Comparison of ENCODE assay signal across 11 cellular contexts in the genomic region with DNA sequence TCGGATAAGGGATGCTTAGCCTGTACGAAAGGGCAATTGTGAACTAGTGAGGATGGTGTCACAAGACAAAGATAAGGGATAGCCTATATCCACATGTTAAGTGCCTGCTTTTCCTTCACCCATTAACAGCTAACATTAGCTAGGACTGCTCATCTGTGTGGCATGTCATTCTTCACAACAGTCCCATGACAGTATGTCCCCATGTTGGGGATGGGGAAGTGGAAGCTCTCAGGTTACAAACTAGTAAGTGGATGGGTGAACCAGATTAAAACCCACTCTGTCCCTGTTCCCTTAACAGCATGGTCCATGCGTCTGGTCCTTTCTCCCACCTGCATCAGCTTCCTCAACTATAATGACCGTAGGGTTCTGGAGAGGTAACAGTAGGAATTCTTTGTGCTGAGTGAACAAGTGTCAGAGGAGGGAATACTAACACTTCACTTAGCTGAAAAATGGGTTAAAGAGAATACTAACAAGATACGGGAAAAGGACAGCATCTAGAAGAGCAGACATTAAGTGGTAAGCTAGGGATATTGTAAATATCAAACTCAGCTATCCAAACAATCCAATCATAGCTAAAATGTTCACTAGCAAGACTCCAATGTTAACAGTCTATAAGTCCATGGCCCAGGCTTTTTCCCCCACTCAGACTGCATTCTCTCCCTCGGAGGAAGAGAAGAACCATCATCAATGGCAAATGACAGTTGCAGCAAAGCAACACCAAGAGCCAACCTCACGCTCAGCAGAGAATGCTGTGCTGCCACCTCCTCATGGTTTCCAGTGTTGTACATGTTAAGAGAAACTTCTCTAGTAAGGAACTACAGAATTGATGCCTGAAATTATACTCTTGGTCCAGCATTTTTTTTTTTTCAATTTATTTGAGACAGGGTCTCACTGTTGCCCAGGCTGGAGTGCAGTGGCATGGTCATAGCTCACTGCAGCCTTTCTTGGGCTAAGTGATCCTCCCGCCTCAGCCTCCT. TPM values are rescaled to one million over a fixed set of nuclear protein-coding genes. Genes with fewer than 3 reads are reported as not detected.
DNase-seq lines count a peak whose midpoint lies in the region; ATAC-seq, FAIRE-seq and TF ChIP-seq lines count a peak whose summit lies in the region.
"Had no signal": no experiment of that assay in that cellular context is flagged by ENCODE, and none has a peak within 500 bp of the region (broad histone marks: within the 10 kb centered on the region; RNA-seq: fewer than 3 reads in every experiment).

No MANE protein-coding gene starts in this region.

- H3K36me3 ChIP-seq in OCI-LY7 (ENCODE audit: insufficient read depth, low read length) (peaks cover 55% of the 10 kb centered on the region), endothelial cell of umbilical vein (ENCODE audit: control insufficient read depth in 2 of 2, extremely low read depth in 1 of 2, insufficient read depth in 2 of 2, low read length in 2 of 2) (peaks cover 14 to 16% of the 10 kb centered on the region in 2 experiments), uterus (no peaks in the 10 kb centered on the region), colonic mucosa (peaks cover 5% of the 10 kb centered on the region), kidney (ENCODE audit: control insufficient read depth in 1 of 2, insufficient read depth in 2 of 2, low read length in 2 of 2) (peaks cover 14 to 18% of the 10 kb centered on the region in 2 donors)

- DNase-seq in stimulated activated naive CD8-positive, alpha-beta T cell treated with anti-CD3 and anti-CD28 coated beads, Interleukin-15, amount 100 ng/mL, for 72 hours = no peak
- DNase-seq in OCI-LY7 (ENCODE audit: low spot score) (peak; percentile 23), endothelial cell of umbilical vein (ENCODE audit: low read depth, low spot score) (no peak), uterus (no peak), colonic mucosa (no peak), kidney (no peak), NCI-H2029 (lab: John Stamatoyannopoulos, UW) (no peak)
- DNase-seq: activated CD4-positive, alpha-beta T cell treated with anti-CD3 and anti-CD28 coated beads for 4 hours; Caco-2 had no signal

- CTCF ChIA-PET in OCI-LY7 (lab: Charles Lee; ENCODE audit: unreplicated experiment) = no interaction called here
- CTCF ChIA-PET in endothelial cell of umbilical vein (lab: Charles Lee) = interaction anchor here (1.2 kb wide), 1 partner anchor 12 kb away, joined by 4 read pairs; no protein-coding TSS in a partner anchor

- FAIRE-seq in endothelial cell of umbilical vein (lab: Jason Lieb, UNC) (no peak), kidney (lab: Jason Lieb, UNC) (no peak)
- FAIRE-seq: keratinocyte had no signal

- no peak overlapping the region for H3K4me3 ChIP-seq in OCI-LY7 (ENCODE audit: low read depth, low read length, poor library complexity, severe bottlenecking)
- no peak overlapping the region for H3K4me3 ChIP-seq in endothelial cell of umbilical vein (replicated peaks in 1 of 3; ENCODE audit: insufficient read depth in 1 of 3, low read depth in 1 of 3, low read length in 3 of 3)
- no peak overlapping the region for H3K4me3 ChIP-seq in uterus
- H3K4me3 ChIP-seq in colonic mucosa = no peak overlapping the region
- no peak overlapping the region for H3K4me3 ChIP-seq in kidney (ENCODE audit: low read length in 2 of 2)

- POLR2A ChIA-PET in OCI-LY7 (lab: Charles Lee) = interaction anchor here (0.7 to 1.1 kb wide), 2 partner anchors 40 to 789 kb away, joined by 3 to 4 read pairs; no protein-coding TSS in a partner anchor
- POLR2A ChIA-PET in endothelial cell of umbilical vein (lab: Charles Lee) = no interaction called here

- H2AFZ ChIP-seq in OCI-LY7 (ENCODE audit: low read length) (no peak overlapping the region), endothelial cell of umbilical vein (ENCODE audit: low read depth, low read length) (no peak overlapping the region)

- H3K4me3 Mint-ChIP-seq in stimulated activated naive CD8-positive, alpha-beta T cell treated with anti-CD3 and anti-CD28 coated beads, Interleukin-15, Interleukin-2, amounts not matched to agents 100 ng/mL and 50 ng/mL, for 24 hours = no peak overlapping the region
- H3K4me3 Mint-ChIP-seq in stimulated activated naive CD8-positive, alpha-beta T cell treated with anti-CD3 and anti-CD28 coated beads, Interleukin-15, amount 100 ng/mL, for 72 hours = no peak overlapping the region

- H3K9me2 ChIP-seq in OCI-LY7 (ENCODE audit: insufficient read depth, low read length) = no peaks in the 10 kb centered on the region

- H3K9me1 ChIP-seq in endothelial cell of umbilical vein (replicated peaks; ENCODE audit: control insufficient read depth, extremely low read depth, insufficient read depth, low read length) = no peaks in the 10 kb centered on the region

- H3K9me3 ChIP-seq in OCI-LY7 (ENCODE audit: low read length) (no peaks in the 10 kb centered on the region), endothelial cell of umbilical vein (replicated peaks; ENCODE audit: control insufficient read depth, insufficient read depth, low read length) (no peaks in the 10 kb centered on the region), uterus (no peaks in the 10 kb centered on the region), colonic mucosa (no peaks in the 10 kb centered on the region), kidney (ENCODE audit: control insufficient read depth in 1 of 2, low read length in 2 of 2) (no peaks in the 10 kb centered on the region)
- H3K9me3 ChIP-seq: Caco-2 had no signal

- peaks cover 46% of the 10 kb centered on the region for H3K36me3 Mint-ChIP-seq in stimulated activated naive CD8-positive, alpha-beta T cell treated with anti-CD3 and anti-CD28 coated beads, Interleukin-15, Interleukin-2, amounts not matched to agents 100 ng/mL and 50 ng/mL, for 24 hours (ENCODE audit: low read depth)

- peaks cover 38% of the 10 kb centered on the region for H3K4me1 Mint-ChIP-seq in stimulated activated naive CD8-positive, alpha-beta T cell treated with anti-CD3 and anti-CD28 coated beads, Interleukin-15, Interleukin-2, amounts not matched to agents 100 ng/mL and 50 ng/mL, for 24 hours (ENCODE audit: low read depth)
- H3K4me1 Mint-ChIP-seq in stimulated activated naive CD8-positive, alpha-beta T cell treated with anti-CD3 and anti-CD28 coated beads, Interleukin-15, amount 100 ng/mL, for 72 hours = peaks cover 43% of the 10 kb centered on the region

- H3K4me1 ChIP-seq in OCI-LY7 (ENCODE audit: insufficient read depth, low read length, poor library complexity, severe bottlenecking) = peaks cover 24% of the 10 kb centered on the region
- H3K4me1 ChIP-seq in endothelial cell of umbilical vein (ENCODE audit: control insufficient read depth, extremely low read depth, insufficient read depth, low read length) = peaks cover 15% of the 10 kb centered on the region
- peaks cover 0 to 5% of the 10 kb centered on the region in 2 donors for H3K4me1 ChIP-seq in uterus
- H3K4me1 ChIP-seq in colonic mucosa = peaks cover 12% of the 10 kb centered on the region
- peaks cover 9 to 12% of the 10 kb centered on the region in 2 donors for H3K4me1 ChIP-seq in kidney (ENCODE audit: control insufficient read depth in 1 of 2, insufficient read depth in 1 of 2, low read depth in 1 of 2, low read length in 2 of 2)
- H3K4me1 ChIP-seq: Caco-2 had no signal

- peak overlapping the region; percentile 24 for H3K27ac Mint-ChIP-seq in stimulated activated naive CD8-positive, alpha-beta T cell treated with anti-CD3 and anti-CD28 coated beads, Interleukin-15, Interleukin-2, amounts not matched to agents 100 ng/mL and 50 ng/mL, for 24 hours
- no peak overlapping the region for H3K27ac Mint-ChIP-seq in stimulated activated naive CD8-positive, alpha-beta T cell treated with anti-CD3 and anti-CD28 coated beads, Interleukin-15, amount 100 ng/mL, for 72 hours

- no peaks in the 10 kb centered on the region for H3K9me3 Mint-ChIP-seq in stimulated activated naive CD8-positive, alpha-beta T cell treated with anti-CD3 and anti-CD28 coated beads, Interleukin-15, Interleukin-2, amounts not matched to agents 100 ng/mL and 50 ng/mL, for 24 hours
- H3K9me3 Mint-ChIP-seq in stimulated activated naive CD8-positive, alpha-beta T cell treated with anti-CD3 and anti-CD28 coated beads, Interleukin-15, amount 100 ng/mL, for 72 hours = no peaks in the 10 kb centered on the region

- H3K9ac ChIP-seq in endothelial cell of umbilical vein (replicated peaks; ENCODE audit: extremely low read depth, insufficient read depth, low read length) (no peak overlapping the region), colonic mucosa (ENCODE audit: low read depth in 2 of 2, low read length in 2 of 2) (no peak overlapping the region), kidney (ENCODE audit: low read length in 2 of 2) (no peak overlapping the region)

- TF ChIP-seq CTCF in OCI-LY7 (conservative IDR thresholded peaks at IDR 0.05; ENCODE audit: low read length) (no peak), endothelial cell of umbilical vein (IDR thresholded peaks at IDR 0.05; ENCODE audit: extremely low read depth in 1 of 2, insufficient read depth in 1 of 2, low read depth in 1 of 2, low read length in 2 of 2) (no peak), uterus (IDR thresholded peaks at IDR 0.05) (no peak), colonic mucosa (IDR thresholded peaks at IDR 0.05) (no peak), kidney (IDR thresholded peaks at IDR 0.05; ENCODE audit: borderline replicate concordance, extremely low read depth, insufficient read depth) (no peak)

- peak overlapping the region; percentile 23 for H3K27ac ChIP-seq in OCI-LY7 (ENCODE audit: low read depth, low read length, poor library complexity, severe bottlenecking)
- H3K27ac ChIP-seq in endothelial cell of umbilical vein (ENCODE audit: insufficient read depth, low read depth, low read length) = no peak overlapping the region
- H3K27ac ChIP-seq in uterus = no peak overlapping the region
- no peak overlapping the region for H3K27ac ChIP-seq in colonic mucosa
- H3K27ac ChIP-seq in kidney (ENCODE audit: low read depth in 2 of 2, low read length in 2 of 2) = no peak overlapping the region

- H4K20me1 ChIP-seq in OCI-LY7 (ENCODE audit: insufficient read depth, low read length) = peaks cover 48% of the 10 kb centered on the region
- peaks cover 9% of the 10 kb centered on the region for H4K20me1 ChIP-seq in endothelial cell of umbilical vein (replicated peaks; ENCODE audit: control insufficient read depth, extremely low read depth, insufficient read depth, low read length)

- no peaks in the 10 kb centered on the region for H3K27me3 Mint-ChIP-seq in stimulated activated naive CD8-positive, alpha-beta T cell treated with anti-CD3 and anti-CD28 coated beads, Interleukin-15, Interleukin-2, amounts not matched to agents 100 ng/mL and 50 ng/mL, for 24 hours
- no peaks in the 10 kb centered on the region for H3K27me3 Mint-ChIP-seq in stimulated activated naive CD8-positive, alpha-beta T cell treated with anti-CD3 and anti-CD28 coated beads, Interleukin-15, amount 100 ng/mL, for 72 hours

- H3K27me3 ChIP-seq in endothelial cell of umbilical vein (ENCODE audit: control insufficient read depth in 2 of 2, insufficient read depth in 2 of 2, low read length in 2 of 2) (no peaks in the 10 kb centered on the region), uterus (no peaks in the 10 kb centered on the region), colonic mucosa (no peaks in the 10 kb centered on the region)

- intact Hi-C loops in OCI-LY7 (cut with micrococcal nuclease; ENCODE audit: unreplicated experiment) (loop anchor here (10.0 kb wide), 1 partner anchor 643 kb away; no protein-coding TSS in a partner anchor), endothelial cell of umbilical vein (cut with micrococcal nuclease) (no loop called here), uterus (cut with DNase I; ENCODE audit: low total_unique reads) (no loop called here), colonic mucosa (cut with DNase I) (loop anchor here (5.0 kb wide), 1 partner anchor 35 kb away; no protein-coding TSS in a partner anchor), kidney (cut with DNase I) (no loop called here)

- TF ChIP-seq POLR2A in endothelial cell of umbilical vein (IDR thresholded peaks at IDR 0.05; ENCODE audit: low read depth, low read length) (no peak), uterus (IDR thresholded peaks at IDR 0.05) (no peak)

- H3K4me2 ChIP-seq in OCI-LY7 (ENCODE audit: low read length) (no peak overlapping the region), endothelial cell of umbilical vein (ENCODE audit: insufficient read depth, low read length) (no peak overlapping the region)

- dilution Hi-C loops in endothelial cell of umbilical vein (cut with MboI; ENCODE audit: extremely low pct_ligation_motif_present, low sequenced_read_pairs) = no loop called here

- no peak for ATAC-seq in stimulated activated naive CD8-positive, alpha-beta T cell treated with anti-CD3 and anti-CD28 coated beads, Interleukin-15, amount 100 ng/mL, for 72 hours

- BruUV-seq in OCI-LY7 (replicated peaks; lab: Mats Ljungman, UMichigan) (no TSS peak), endothelial cell of umbilical vein (replicated peaks; lab: Mats Ljungman, UMichigan) (no TSS peak)

- H3K79me2 ChIP-seq in OCI-LY7 (ENCODE audit: insufficient read depth, low read depth, low read length) (peaks cover 32% of the 10 kb centered on the region), endothelial cell of umbilical vein (ENCODE audit: control insufficient read depth, insufficient read depth, low read length) (peaks cover 32% of the 10 kb centered on the region)

RNA-seq across cellular contexts. Expression of gene RPLP1, which starts 5.0 kb away (rescaled TPM):
- 469 and 889 TPM in 2 replicates for total RNA-seq in OCI-LY7 (2014; rRNA removed; shearing (Covaris generic))
- 2,251 and 2,407 TPM in 2 replicates for total RNA-seq in OCI-LY7 (2022)
- total RNA-seq in endothelial cell of umbilical vein = 1,595 and 1,603 TPM in 2 replicates
- polyA plus RNA-seq in endothelial cell of umbilical vein = 2,536 and 2,985 TPM in 2 replicates
- 1,451 and 1,565 TPM in 2 replicates for polyA plus RNA-seq in endothelial cell of umbilical vein (2011; cell fraction: cytosol; rRNA removed)
- polyA plus RNA-seq in endothelial cell of umbilical vein (2011; cell fraction: nucleus; rRNA removed) = 380 TPM in 2 replicates
- polyA plus RNA-seq in endothelial cell of umbilical vein (2012) = 1,498 and 2,491 TPM in 2 replicates
- 467 and 555 TPM in 2 replicates for polyA minus RNA-seq in endothelial cell of umbilical vein
- 8,255 TPM for polyA minus RNA-seq in endothelial cell of umbilical vein (2011; cell fraction: cytosol; rRNA and poly(A)+ RNA removed)
- 97.9 and 165 TPM in 2 replicates for polyA minus RNA-seq in endothelial cell of umbilical vein (2011; cell fraction: nucleus; rRNA and poly(A)+ RNA removed)
- 1,000 to 10,000 TPM in 3 of 4 donors, 10 to 100 TPM in 1; 61.5 to 2,786 (median 1,440) TPM for total RNA-seq in uterus
- 1,000 to 10,000 TPM; 1,531 to 1,739 TPM for total RNA-seq in colonic mucosa
- total RNA-seq in kidney = 1,303 TPM
- polyA plus RNA-seq in kidney (ENCODE audit: insufficient read depth, low read depth, low replicate concordance) = 2,805 TPM

RNA-seq across cellular contexts. Expression of gene KIF23, which starts 43.4 kb away (rescaled TPM):
- 54.0 and 66.1 TPM in 2 replicates for total RNA-seq in OCI-LY7 (2014; rRNA removed; shearing (Covaris generic))
- 61.6 and 76.5 TPM in 2 replicates for total RNA-seq in OCI-LY7 (2022)
- total RNA-seq in endothelial cell of umbilical vein = 55.7 and 64.7 TPM in 2 replicates
- 14.0 and 25.4 TPM in 2 replicates for polyA plus RNA-seq in endothelial cell of umbilical vein
- 23.7 and 31.0 TPM in 2 replicates for polyA plus RNA-seq in endothelial cell of umbilical vein (2011; cell fraction: cytosol; rRNA removed)
- polyA plus RNA-seq in endothelial cell of umbilical vein (2011; cell fraction: nucleus; rRNA removed) = 71.9 and 128 TPM in 2 replicates
- 18.1 and 38.9 TPM in 2 replicates for polyA plus RNA-seq in endothelial cell of umbilical vein (2012)
- 25.9 and 32.5 TPM in 2 replicates for polyA minus RNA-seq in endothelial cell of umbilical vein
- 58.3 TPM for polyA minus RNA-seq in endothelial cell of umbilical vein (2011; cell fraction: cytosol; rRNA and poly(A)+ RNA removed)
- 34.8 and 42.8 TPM in 2 replicates for polyA minus RNA-seq in endothelial cell of umbilical vein (2011; cell fraction: nucleus; rRNA and poly(A)+ RNA removed)
- 10 to 100 TPM in 1 of 4 donors, 1 to 10 TPM in 3; 2.6 to 39.3 (median 4.3) TPM for total RNA-seq in uterus
- total RNA-seq in colonic mucosa = 10 to 100 TPM in 1 of 2 donors, 1 to 10 TPM in 1; 9.5 to 38.3 TPM
- 2.5 TPM for total RNA-seq in kidney
- polyA plus RNA-seq in kidney (ENCODE audit: insufficient read depth, low read depth, low replicate concordance) = 3.6 TPM

Comparison
In these comparisons a context has a peak if more than half of its experiments do, and no peak if none do; other contexts are left out.
1. intact Hi-C loops: an anchor here in OCI-LY7 (10.0 kb wide) and colonic mucosa (5.0 kb wide); none called in endothelial cell of umbilical vein, uterus and kidney.